8 cellular contexts compared by ENCODE assay signal in genomic region chrX:31038585-31039326, GRCh38.
DNase-seq lines count a peak whose midpoint lies in the region; ATAC-seq and TF ChIP-seq lines count a peak whose summit lies in the region.

No MANE protein-coding gene starts in this region.

- intact Hi-C loops in tibial artery (cut with DNase I; ENCODE audit: low total_unique reads) = no loop called here

- H3K27ac ChIP-seq in tibial artery = no peak overlapping the region

- H3K4me3 ChIP-seq in LNCaP clone FGC (ENCODE audit: low read depth, low read length) (no peak overlapping the region), tibial artery (no peak overlapping the region)

- H3K36me3 ChIP-seq in tibial artery = no peaks in the 10 kb centered on the region

- peak; percentile 76 for ATAC-seq in GM21825 (IDR thresholded peaks at IDR 0.05; ENCODE audit: unreplicated experiment)

- H3K27me3 ChIP-seq in tibial artery = no peaks in the 10 kb centered on the region

- TF ChIP-seq CTCF in LNCaP clone FGC (IDR thresholded peaks at IDR 0.05; ENCODE audit: control insufficient read depth, extremely low read depth, insufficient read depth) = peak; percentile 71
- peak; percentile 35 to 47 for TF ChIP-seq CTCF in tibial artery (IDR thresholded peaks at IDR 0.05)

- H3K4me1 ChIP-seq in tibial artery = no peaks in the 10 kb centered on the region

- DNase-seq in activated effector memory CD4-positive, alpha-beta T cell treated with anti-CD3 and anti-CD28 coated beads, Interleukin-2, amount 50 U/mL, for 16 hours = peak; percentile 54
- DNase-seq in activated effector memory CD4-positive, alpha-beta T cell treated with Interleukin-2 at 50 U/mL for 16 hours = no peak
- DNase-seq in LNCaP clone FGC (ENCODE audit: low read depth) (no peak), astrocyte of the hippocampus (ENCODE audit: low read depth, low spot score) (peak; percentile 53), iris pigment epithelial cell (ENCODE audit: low read depth) (peak; percentile 36), tibial artery (peak in 1 of 2 donors; percentile 20), NCI-H2196 (lab: John Stamatoyannopoulos, UW; ENCODE audit: unreplicated experiment) (no peak)

- no peaks in the 10 kb centered on the region for H3K9me3 ChIP-seq in tibial artery

Comparison
In these comparisons a context has a peak if more than half of its experiments do, and no peak if none do; other contexts are left out.
1. DNase-seq: peak in activated effector memory CD4-positive, alpha-beta T cell treated with anti-CD3 and anti-CD28 coated beads, Interleukin-2, amount 50 U/mL, for 16 hours (single experiment), astrocyte of the hippocampus (single experiment) and iris pigment epithelial cell (single experiment); none in activated effector memory CD4-positive, alpha-beta T cell treated with Interleukin-2 at 50 U/mL for 16 hours (single experiment), LNCaP clone FGC (single experiment) and NCI-H2196 (single experiment).